Comparison of ENCODE assay signal across 9 cellular contexts in the genomic region with DNA sequence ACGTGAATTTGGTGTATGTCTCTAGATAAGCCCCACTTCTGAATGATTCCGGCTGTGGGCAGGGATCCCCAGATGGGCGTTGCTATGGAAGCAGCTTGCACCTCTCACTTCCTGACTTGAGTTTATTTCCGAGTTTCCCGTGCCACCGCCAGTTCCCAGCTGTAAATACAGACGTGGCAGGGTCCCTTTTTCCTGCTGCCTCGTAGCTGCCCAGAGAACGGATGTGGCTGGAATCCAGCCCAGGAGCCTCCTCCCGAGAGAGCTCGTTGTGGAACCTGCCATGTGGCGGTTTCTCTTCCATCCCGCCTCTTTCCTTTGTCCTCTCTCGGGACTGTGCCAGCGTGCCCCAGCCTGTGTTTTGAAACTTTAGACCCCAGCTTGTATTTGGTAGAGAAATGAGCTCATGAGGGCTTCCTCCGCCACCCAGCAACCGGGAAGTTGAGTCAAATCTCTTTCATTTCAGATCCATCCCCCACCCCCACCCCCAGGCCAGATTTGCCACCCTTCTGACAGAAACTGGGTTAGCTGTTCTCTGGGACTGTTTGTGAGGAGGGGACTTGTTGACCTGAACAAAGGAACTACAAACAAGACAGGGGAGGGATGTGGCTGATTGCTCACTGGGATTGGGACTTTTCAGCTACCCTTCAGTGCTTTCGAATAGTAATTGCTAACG.
A peak's percentile ranks its signal among the peaks of the same experiment; 100 is the strongest.
DNase-seq lines count a peak whose midpoint lies in the region; ATAC-seq and TF ChIP-seq lines count a peak whose summit lies in the region.
"Had no signal": no experiment of that assay in that cellular context is flagged by ENCODE, and none has a peak within 500 bp of the region (broad histone marks: within the 10 kb centered on the region; RNA-seq: fewer than 3 reads in every experiment).

No MANE protein-coding gene starts in this region.

- H3K79me1 ChIP-seq in neuronal stem cell (ENCODE audit: low read depth, low read length) = no peaks in the 10 kb centered on the region

- H3K23ac ChIP-seq in neuronal stem cell (ENCODE audit: low read depth, low read length, poor library complexity) = no peak overlapping the region

- peak overlapping the region; percentile 48 for H3K4me2 ChIP-seq in neuronal stem cell (ENCODE audit: insufficient read depth, low read length, poor library complexity, severe bottlenecking)

- peak overlapping the region; percentile 63 for H3K18ac ChIP-seq in neuronal stem cell (ENCODE audit: low read length)

- no peaks in the 10 kb centered on the region for H3K9me3 ChIP-seq in neuronal stem cell (replicated peaks in 1 of 2; ENCODE audit: control insufficient read depth in 2 of 2, insufficient read depth in 1 of 2, low read depth in 1 of 2, low read length in 2 of 2)

- H3K27ac ChIP-seq in neuronal stem cell (replicated peaks; ENCODE audit: low read length) = peak overlapping the region; percentile 91

- peak overlapping the region; percentile 66 for H4K8ac ChIP-seq in neuronal stem cell (ENCODE audit: low read depth, low read length)

- no peak overlapping the region for H4K91ac ChIP-seq in neuronal stem cell (ENCODE audit: low read depth, low read length, poor library complexity)

- H3K4me1 ChIP-seq in neuronal stem cell (ENCODE audit: control insufficient read depth in 2 of 2, insufficient read depth in 1 of 2, low read depth in 1 of 2, low read length in 2 of 2) = peaks cover 20 to 21% of the 10 kb centered on the region in 2 donors

- no peak overlapping the region for H3K4ac ChIP-seq in neuronal stem cell (ENCODE audit: low read length)

- peak; percentile 31 to 56 for DNase-seq in activated CD4-positive, alpha-beta T cell treated with anti-CD3 and anti-CD28 coated beads, Interleukin-2, amount 50 U/mL, for 48 hours
- DNase-seq in activated CD4-positive, alpha-beta T cell treated with anti-CD3 and anti-CD28 coated beads, Interleukin-2, amount 50 U/mL, for 1 hour = no peak
- DNase-seq in NCI-H2029 treated with DMSO at 0.1 percent for 48 hours (lab: John Stamatoyannopoulos, UW) (peak; percentile 91), fibroblast of the conjunctiva (ENCODE audit: low read depth) (peak; percentile 45), neuronal stem cell (ENCODE audit: low spot score) (peak; percentile 61), LoVo (ENCODE audit: low spot score) (no peak)
- DNase-seq: naive B cell had no signal

- no peak overlapping the region for H3K14ac ChIP-seq in neuronal stem cell (ENCODE audit: low read length)

- no peak overlapping the region for H2BK12ac ChIP-seq in neuronal stem cell (ENCODE audit: low read length)

- peak overlapping the region; percentile 45 for H2BK5ac ChIP-seq in neuronal stem cell (ENCODE audit: low read length)

- no peak for TF ChIP-seq CTCF in WI38 (IDR thresholded peaks at IDR 0.05; ENCODE audit: low read depth, low read length)

- H2AFZ ChIP-seq in neuronal stem cell (ENCODE audit: low read length) = peak overlapping the region; percentile 77

- H2AK5ac ChIP-seq in neuronal stem cell (ENCODE audit: low read depth, low read length) = peak overlapping the region; percentile 6

- WGBS in neuronal stem cell (ENCODE audit: extremely low coverage in 2 of 2, insufficient read length in 2 of 2, insufficient replicate concordance in 1 of 2), 2 donors = no CpG with 5 or more reads among the region's 19 CpGs

- peak overlapping the region; percentile 49 for H2BK120ac ChIP-seq in neuronal stem cell (ENCODE audit: low read depth, low read length)

- no peaks in the 10 kb centered on the region for H3K36me3 ChIP-seq in neuronal stem cell (replicated peaks in 1 of 2; ENCODE audit: control insufficient read depth in 2 of 2, insufficient read depth in 2 of 2, low read length in 2 of 2)

- peak overlapping the region; percentile 54 for H2BK15ac ChIP-seq in neuronal stem cell (ENCODE audit: low read length)

- peak overlapping the region; percentile 52 for H3K4me3 ChIP-seq in WI38 (ENCODE audit: low read depth, low read length)
- peak overlapping the region; percentile 11 to 50 for H3K4me3 ChIP-seq in neuronal stem cell (ENCODE audit: low read length in 2 of 2)

- H3K27me3 ChIP-seq in neuronal stem cell (ENCODE audit: control insufficient read depth in 3 of 3, insufficient read depth in 3 of 3, low read depth in 1 of 3, low read length in 3 of 3) = no peaks in the 10 kb centered on the region

- H3K9ac ChIP-seq in neuronal stem cell (ENCODE audit: low read depth, low read length, poor library complexity) = peak overlapping the region; percentile 78

- ATAC-seq in GM21529 (IDR thresholded peaks at IDR 0.05; ENCODE audit: unreplicated experiment) = no peak

Comparison
In these comparisons a context has a peak if more than half of its experiments do, and no peak if none do; other contexts are left out.
1. DNase-seq: peak in activated CD4-positive, alpha-beta T cell treated with anti-CD3 and anti-CD28 coated beads, Interleukin-2, amount 50 U/mL, for 48 hours (2 of 2), NCI-H2029 treated with DMSO at 0.1 percent for 48 hours (single experiment), fibroblast of the conjunctiva (single experiment) and neuronal stem cell (single experiment); none in activated CD4-positive, alpha-beta T cell treated with anti-CD3 and anti-CD28 coated beads, Interleukin-2, amount 50 U/mL, for 1 hour (single experiment) and LoVo (single experiment).